9 cellular contexts compared by ENCODE assay signal in genomic region chr10:62527019-62527827, GRCh38.
A peak's percentile ranks its signal among the peaks of the same experiment; 100 is the strongest.
DNase-seq lines count a peak whose midpoint lies in the region; ATAC-seq and TF ChIP-seq lines count a peak whose summit lies in the region.
"Had no signal": no experiment of that assay in that cellular context is flagged by ENCODE, and none has a peak within 500 bp of the region (broad histone marks: within the 10 kb centered on the region; RNA-seq: fewer than 3 reads in every experiment).

No MANE protein-coding gene starts in this region.

- no peaks in the 10 kb centered on the region for H3K36me3 ChIP-seq in CD4-positive, alpha-beta memory T cell (ENCODE audit: insufficient read depth, low read length)
- H3K36me3 ChIP-seq in A673 (ENCODE audit: insufficient read depth, low read length, poor library complexity, severe bottlenecking): no peaks in the 10 kb centered on the region

- peak overlapping the region in 4 of 7 donors; percentile 57 to 73 (median 62) for H3K27ac Mint-ChIP-seq in CD4-positive, alpha-beta memory T cell
- peak overlapping the region; percentile 88 for H3K27ac Mint-ChIP-seq in activated naive CD8-positive, alpha-beta T cell treated with anti-CD3 and anti-CD28 coated beads for 36 hours

- CTCF ChIA-PET in CD4-positive, alpha-beta memory T cell (lab: Charles Lee; ENCODE audit: partially characterized antibody): interaction anchor here (1.2 to 1.7 kb wide), 4 partner anchors 29 to 292 kb away, joined by 4 to 6 read pairs (median 5); no protein-coding TSS in a partner anchor
- CTCF ChIA-PET in A673 (lab: Charles Lee): no interaction called here

- peaks cover 0 to 1% of the 10 kb centered on the region in 2 donors for H3K27me3 Mint-ChIP-seq in CD4-positive, alpha-beta memory T cell
- no peaks in the 10 kb centered on the region for H3K27me3 Mint-ChIP-seq in activated naive CD8-positive, alpha-beta T cell treated with anti-CD3 and anti-CD28 coated beads for 36 hours

- POLR2A ChIA-PET in CD4-positive, alpha-beta memory T cell (lab: Charles Lee; ENCODE audit: partially characterized antibody): no interaction called here
- POLR2A ChIA-PET in A673 (lab: Charles Lee; ENCODE audit: low non-redundant PET): no interaction called here

- peak in 1 of 5 donors; percentile 1 for DNase-seq in CD4-positive, alpha-beta memory T cell
- peak; percentile 6 for DNase-seq in activated naive CD8-positive, alpha-beta T cell treated with anti-CD3 and anti-CD28 coated beads for 36 hours
- no peak for DNase-seq in A673 (ENCODE audit: low spot score)
- DNase-seq in dedifferentiated amniotic fluid mesenchymal stem cell (ENCODE audit: extremely low spot score): no peak
- DNase-seq in glomerular visceral epithelial cell (ENCODE audit: extremely low spot score): no peak
- no peak for DNase-seq in NCI-H2107 (lab: John Stamatoyannopoulos, UW)
- DNase-seq: NCI-H2029 treated with DMSO at 0.1 percent for 48 hours had no signal

- H3K4me1 Mint-ChIP-seq in CD4-positive, alpha-beta memory T cell: peaks cover 30 to 41% (median 34%) of the 10 kb centered on the region in 4 donors
- peaks cover 38% of the 10 kb centered on the region for H3K4me1 Mint-ChIP-seq in activated naive CD8-positive, alpha-beta T cell treated with anti-CD3 and anti-CD28 coated beads for 36 hours

- H3K27ac ChIP-seq in CD4-positive, alpha-beta memory T cell (ENCODE audit: low read depth, low read length): no peak overlapping the region
- H3K27ac ChIP-seq in A673 (ENCODE audit: low read depth, low read length, poor library complexity, severe bottlenecking): no peak overlapping the region

- TF ChIP-seq CTCF in A673 (conservative IDR thresholded peaks at IDR 0.05; ENCODE audit: low read depth, low read length): no peak

- no peaks in the 10 kb centered on the region for H3K36me3 Mint-ChIP-seq in CD4-positive, alpha-beta memory T cell
- peaks cover 18% of the 10 kb centered on the region for H3K36me3 Mint-ChIP-seq in activated naive CD8-positive, alpha-beta T cell treated with anti-CD3 and anti-CD28 coated beads for 36 hours

- ATAC-seq in GM19397 (IDR thresholded peaks at IDR 0.05; ENCODE audit: unreplicated experiment) (peak; percentile 66), HG03159 (IDR thresholded peaks at IDR 0.05; ENCODE audit: unreplicated experiment) (peak; percentile 53)

- intact Hi-C loops in CD4-positive, alpha-beta memory T cell (cut with micrococcal nuclease): loop anchor here (5.0 to 10.0 kb wide), 3 partner anchors 65 to 288 kb away; partner anchors contain the start of gene EGR2
- intact Hi-C loops in A673 (cut with micrococcal nuclease; ENCODE audit: unreplicated experiment): no loop called here

- H3K9me3 Mint-ChIP-seq in CD4-positive, alpha-beta memory T cell: peaks cover 0 to 11% (median 6%) of the 10 kb centered on the region in 8 donors
- peaks cover 14% of the 10 kb centered on the region for H3K9me3 Mint-ChIP-seq in activated naive CD8-positive, alpha-beta T cell treated with anti-CD3 and anti-CD28 coated beads for 36 hours

- H3K27me3 ChIP-seq in CD4-positive, alpha-beta memory T cell (ENCODE audit: insufficient read depth, low read length): no peaks in the 10 kb centered on the region
- no peaks in the 10 kb centered on the region for H3K27me3 ChIP-seq in A673 (replicated peaks; ENCODE audit: insufficient read depth, low read depth, low read length, poor library complexity)

- no peaks in the 10 kb centered on the region for H3K9me3 ChIP-seq in CD4-positive, alpha-beta memory T cell (ENCODE audit: control insufficient read depth in 1 of 2, low read length in 2 of 2)
- H3K9me3 ChIP-seq in A673 (ENCODE audit: low read depth, low read length, poor library complexity, severe bottlenecking): no peaks in the 10 kb centered on the region

- peak overlapping the region in 7 of 8 donors; percentile 37 to 77 (median 61) for H3K4me3 Mint-ChIP-seq in CD4-positive, alpha-beta memory T cell
- peak overlapping the region; percentile 68 for H3K4me3 Mint-ChIP-seq in activated naive CD8-positive, alpha-beta T cell treated with anti-CD3 and anti-CD28 coated beads for 36 hours

- H3K4me1 ChIP-seq in CD4-positive, alpha-beta memory T cell (ENCODE audit: insufficient read depth, low read length): peaks cover 39% of the 10 kb centered on the region
- H3K4me1 ChIP-seq in A673 (ENCODE audit: insufficient read depth, low read length, poor library complexity, severe bottlenecking): no peaks in the 10 kb centered on the region

- no TSS peak for BruUV-seq in A673 (replicated peaks; lab: Mats Ljungman, UMichigan)

- no peak overlapping the region for H3K4me3 ChIP-seq in CD4-positive, alpha-beta memory T cell (ENCODE audit: low read length in 2 of 2)
- no peak overlapping the region for H3K4me3 ChIP-seq in A673 (ENCODE audit: low read depth, low read length, poor library complexity, severe bottlenecking)
